Comparison of ENCODE assay signal across 8 cellular contexts in the genomic region with DNA sequence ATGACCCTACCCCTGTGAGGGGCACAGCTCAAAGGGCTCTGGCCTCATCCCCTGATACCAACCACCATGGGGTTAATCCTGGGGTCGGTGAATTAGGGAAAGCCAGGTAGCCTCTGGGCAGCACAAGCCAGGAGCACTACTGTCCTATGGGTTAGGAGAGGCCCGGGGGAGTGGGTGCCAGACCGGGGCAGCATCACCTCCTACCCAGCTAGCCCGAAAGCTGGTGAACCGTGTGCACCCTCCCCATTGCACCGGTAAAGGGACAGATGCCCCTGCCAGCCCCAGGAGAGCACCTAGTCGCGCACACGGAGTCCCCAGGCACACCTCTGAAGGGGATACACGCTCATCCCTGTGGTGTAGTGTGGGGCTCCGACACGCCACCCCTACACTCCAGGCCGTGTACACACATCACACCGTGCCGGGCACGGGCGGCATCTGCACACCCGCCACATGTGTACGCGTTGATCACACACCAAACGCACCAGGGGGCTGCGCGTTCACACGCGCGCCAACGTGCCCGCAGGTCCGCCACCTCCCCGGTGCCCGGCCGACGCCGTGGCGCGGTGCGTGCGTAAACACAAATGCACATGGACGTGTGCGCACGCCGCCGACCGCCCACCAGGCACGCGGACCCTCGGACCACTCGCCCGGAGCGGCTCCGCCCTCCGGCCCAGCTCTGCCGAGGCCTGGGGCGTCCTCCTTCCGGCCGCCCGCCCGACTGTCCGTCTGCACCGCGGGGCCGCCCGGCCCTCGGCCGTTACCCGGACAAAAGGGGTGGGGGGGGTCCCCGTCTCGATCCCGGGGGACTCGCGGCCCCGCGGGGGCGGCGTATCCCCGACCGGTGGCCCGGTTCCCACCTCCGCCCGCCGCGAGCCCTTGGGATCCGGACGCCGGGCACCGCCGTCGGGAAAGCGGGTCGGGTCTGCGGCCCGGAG. TPM values are rescaled to one million over a fixed set of nuclear protein-coding genes. Genes with fewer than 3 reads are reported as not detected.
DNase-seq lines count a peak whose midpoint lies in the region; ATAC-seq, FAIRE-seq and TF ChIP-seq lines count a peak whose summit lies in the region.

No MANE protein-coding gene starts in this region.

- no peaks in the 10 kb centered on the region for H3K27me3 Mint-ChIP-seq in stimulated activated memory B cell treated with anti-CD40 and anti-IgM and Interleukin-4, amounts not matched to agents 10 μg/mL and 1 μg/mL and 100 μg/mL, for 72 hours

- H2AFZ ChIP-seq in mammary epithelial cell (ENCODE audit: low read depth, low read length) (peak overlapping the region; percentile 93), HepG2 (ENCODE audit: low read length) (no peak overlapping the region)

- no peak for TF ChIP-seq RAD21 in HepG2 (CRISPR knock-in tag; IDR thresholded peaks at IDR 0.05)

- H3K4me1 ChIP-seq in SJSA1 (replicated peaks) (peaks cover 32% of the 10 kb centered on the region), mammary epithelial cell (ENCODE audit: insufficient read depth, low read length) (peaks cover 47% of the 10 kb centered on the region), HepG2 (ENCODE audit: insufficient read depth, low read length) (peaks cover 63% of the 10 kb centered on the region)

- H3K4me2 ChIP-seq in mammary epithelial cell (ENCODE audit: insufficient read depth, low read depth, low read length) = peak overlapping the region; percentile 98
- H3K4me2 ChIP-seq in HepG2 (ENCODE audit: low read depth, low read length) = peak overlapping the region; percentile 92

- no TSS peak for BruUV-seq in mammary epithelial cell (replicated peaks; lab: Mats Ljungman, UMichigan)
- BruUV-seq in HepG2 (replicated peaks; lab: Mats Ljungman, UMichigan) = TSS peak; percentile 54

- peak overlapping the region; percentile 72 for H3K4me3 Mint-ChIP-seq in stimulated activated memory B cell treated with anti-CD40 and anti-IgM and Interleukin-4, amounts not matched to agents 10 μg/mL and 1 μg/mL and 100 μg/mL, for 72 hours

- no peak for ATAC-seq in activated CD4-positive, CD25-positive, alpha-beta regulatory T cell treated with anti-CD3 and anti-CD28 coated beads, Interleukin-2, amount 50 U/mL, for 24 hours
- ATAC-seq in HepG2 = no peak; the same call in 2 of the 3 replicates
- ATAC-seq in stimulated activated memory B cell treated with anti-CD40 and anti-IgM and Interleukin-4, amounts not matched to agents 10 μg/mL and 1 μg/mL and 100 μg/mL, for 72 hours = peak; percentile 1
- ATAC-seq in HG02678 (IDR thresholded peaks at IDR 0.05; ENCODE audit: unreplicated experiment) = no peak

- no peaks in the 10 kb centered on the region for H3K9me3 Mint-ChIP-seq in stimulated activated memory B cell treated with anti-CD40 and anti-IgM and Interleukin-4, amounts not matched to agents 10 μg/mL and 1 μg/mL and 100 μg/mL, for 72 hours

- POLR2A ChIA-PET in HepG2 (lab: Yijun Ruan, JAX) = interaction anchor here (1.0 to 1.5 kb wide), 4 partner anchors 11 to 121 kb away, joined by 3 to 7 read pairs (median 3); a partner anchor contains a TSS

- no peak for TF ChIP-seq CTCF in mammary epithelial cell (conservative IDR thresholded peaks at IDR 0.05 in 1 of 2, IDR thresholded peaks at IDR 0.05 in 1 of 2; ENCODE audit: extremely low read depth in 1 of 2, insufficient read depth in 1 of 2, low read depth in 1 of 2, low read length in 2 of 2)
- TF ChIP-seq CTCF in HepG2 (CRISPR knock-in tag; IDR thresholded peaks at IDR 0.05) = peak; percentile 15; the same call in 1 of the 2 replicates

- H3K36me3 Mint-ChIP-seq in stimulated activated memory B cell treated with anti-CD40 and anti-IgM and Interleukin-4, amounts not matched to agents 10 μg/mL and 1 μg/mL and 100 μg/mL, for 72 hours = peaks cover under 1% of the 10 kb centered on the region

- H3K27ac Mint-ChIP-seq in stimulated activated memory B cell treated with anti-CD40 and anti-IgM and Interleukin-4, amounts not matched to agents 10 μg/mL and 1 μg/mL and 100 μg/mL, for 72 hours = peak overlapping the region; percentile 94

- H3K9ac ChIP-seq in mammary epithelial cell (ENCODE audit: insufficient read depth, low read length) = peak overlapping the region; percentile 73
- H3K9ac ChIP-seq in HepG2 (ENCODE audit: insufficient read depth, low read depth, low read length) = peak overlapping the region; percentile 98

- H3K9me3 ChIP-seq in SJSA1 (replicated peaks) = peaks cover 4% of the 10 kb centered on the region; the same call in 1 of the 2 replicates
- no peaks in the 10 kb centered on the region for H3K9me3 ChIP-seq in mammary epithelial cell (replicated peaks; ENCODE audit: insufficient read depth, low read length)
- H3K9me3 ChIP-seq in HepG2 (ENCODE audit: low read length) = no peaks in the 10 kb centered on the region

- peaks cover 43% of the 10 kb centered on the region for H3K4me1 Mint-ChIP-seq in stimulated activated memory B cell treated with anti-CD40 and anti-IgM and Interleukin-4, amounts not matched to agents 10 μg/mL and 1 μg/mL and 100 μg/mL, for 72 hours

- CTCF ChIA-PET in mammary epithelial cell (lab: Charles Lee; ENCODE audit: low non-redundant PET) (no interaction called here), HepG2 (lab: Yijun Ruan, JAX; ENCODE audit: low intra/inter-chr PET ratio, low total read pairs) (no interaction called here)

- H3K36me3 ChIP-seq in SJSA1 = peaks cover 23% of the 10 kb centered on the region
- H3K36me3 ChIP-seq in mammary epithelial cell (ENCODE audit: insufficient read depth, low read length) = no peaks in the 10 kb centered on the region
- peaks cover 5 to 20% of the 10 kb centered on the region in 2 experiments; a peak in 2 of 5 replicates for H3K36me3 ChIP-seq in HepG2 (replicated peaks in 1 of 2; ENCODE audit: control insufficient read depth in 1 of 2, insufficient read depth in 2 of 2, low read length in 2 of 2)

- no peaks in the 10 kb centered on the region for H3K27me3 ChIP-seq in SJSA1 (replicated peaks)
- H3K27me3 ChIP-seq in mammary epithelial cell (ENCODE audit: insufficient read depth, low read length) = no peaks in the 10 kb centered on the region
- no peaks in the 10 kb centered on the region; a peak in 1 of 5 replicates for H3K27me3 ChIP-seq in HepG2 (ENCODE audit: control insufficient read depth in 1 of 2, insufficient read depth in 2 of 2, low read length in 2 of 2)

- H3K27ac ChIP-seq in SJSA1 (peak overlapping the region; percentile 66), mammary epithelial cell (ENCODE audit: insufficient read depth, low read depth, low read length) (peak overlapping the region; percentile 53), HepG2 (ENCODE audit: extremely low read length, insufficient read depth, low read length) (peak overlapping the region; percentile 75)

- intact Hi-C loops in mammary epithelial cell (cut with micrococcal nuclease) (loop anchor here (1.0 to 10.0 kb wide), 2 partner anchors 79 to 189 kb away; a partner anchor contains a TSS), HepG2 (cut with micrococcal nuclease; ENCODE audit: unreplicated experiment) (loop anchor here (10.0 kb wide), 1 partner anchor 341 kb away; a partner anchor contains a TSS)

- WGBS in mammary epithelial cell (ENCODE audit: low coverage, missing lambda C conversion rate) = 5% methylated on average over 41 of the region's 92 CpGs
- 0% methylated on average over 16 of the region's 92 CpGs for WGBS in HepG2 (ENCODE audit: low lambda C conversion rate)

- H3K79me2 ChIP-seq in mammary epithelial cell (ENCODE audit: insufficient read depth, low read length) = peaks cover 47% of the 10 kb centered on the region
- H3K79me2 ChIP-seq in HepG2 (ENCODE audit: insufficient read depth, low read length) = peaks cover 38% of the 10 kb centered on the region

- dilution Hi-C loops in mammary epithelial cell (cut with HindIII; ENCODE audit: low sequenced_read_pairs) = loop anchor here (5.0 kb wide), 2 partner anchors 48 to 88 kb away; no protein-coding TSS in a partner anchor

- in situ Hi-C loops in mammary epithelial cell (cut with MboI; ENCODE audit: low sequenced_read_pairs in 2 of 2) (no loop called here), HepG2 (cut with HindIII; ENCODE audit: extremely low pct_ligation_motif_present, low pct_unique_long_range_greater_than_20kb) (no loop called here)

- H3K4me3 ChIP-seq in SJSA1 (peak overlapping the region; percentile 97), mammary epithelial cell (replicated peaks in 1 of 3; ENCODE audit: insufficient read depth in 1 of 3, low read depth in 2 of 3, low read length in 3 of 3) (peak overlapping the region; percentile 55 to 92 (median 83)), HepG2 (replicated peaks in 1 of 3; ENCODE audit: insufficient read depth in 1 of 3, low read depth in 2 of 3, low read length in 3 of 3) (peak overlapping the region; percentile 73 to 97 (median 88))

- no peak for FAIRE-seq in HepG2 (lab: Jason Lieb, UNC)

- peak; percentile 55 for DNase-seq in activated CD4-positive, CD25-positive, alpha-beta regulatory T cell treated with anti-CD3 and anti-CD28 coated beads, Interleukin-2, amount 50 U/mL, for 72 hours
- DNase-seq in SJSA1 (ENCODE audit: low read depth in 1 of 2, low spot score in 2 of 2) (peak in 1 of 2 experiments; percentile 27), mammary epithelial cell (peak; percentile 23), HepG2 (ENCODE audit: low spot score) (peak; percentile 42), superior temporal gyrus (ENCODE audit: extremely low spot score) (no peak)

- H4K20me1 ChIP-seq in mammary epithelial cell (ENCODE audit: insufficient read depth, low read length) = no peaks in the 10 kb centered on the region
- peaks cover 31% of the 10 kb centered on the region; the same call in 1 of the 2 replicates for H4K20me1 ChIP-seq in HepG2 (ENCODE audit: insufficient read depth, low read length)

- TF ChIP-seq EP300 in HepG2 (IDR thresholded peaks at IDR 0.05; ENCODE audit: low read depth in 2 of 2, low read length in 2 of 2) (no peak), HepG2 (CRISPR knock-in tag; IDR thresholded peaks at IDR 0.05; ENCODE audit: borderline replicate concordance) (no peak)

- TF ChIP-seq POLR2A in HepG2 (IDR thresholded peaks at IDR 0.05; ENCODE audit: insufficient read depth in 1 of 2, low read depth in 2 of 2, low read length in 2 of 2) = 0 out of 4 replicates have a peak, but pooled peaks of 1 of the 2 experiments have one; percentile 43

RNA-seq across cellular contexts. Expression of a gene that starts 0.8 kb away (rescaled TPM):
- 6.1 and 9.6 TPM in 2 replicates for total RNA-seq in SJSA1 (2014; rRNA removed; shearing (Covaris generic))
- 10 to 100 TPM in 1 of 2 donors, 1 to 10 TPM in 1; 8.0 to 29.8 TPM for total RNA-seq in mammary epithelial cell
- 7.2 TPM for polyA plus RNA-seq in mammary epithelial cell
- polyA minus RNA-seq in mammary epithelial cell = 4.4 TPM
- total RNA-seq in HepG2 (2016; rRNA removed; fragmentation: Illumina TruSeq; extraction: Trizol) = 3.3 and 6.8 TPM in 2 replicates
- 4.8 and 5.6 TPM in 2 replicates for total RNA-seq in HepG2 (2016; cell fraction: cytosol; rRNA removed; fragmentation: Illumina TruSeq; extraction: Trizol; ENCODE audit: low read depth)
- 3.5 and 7.2 TPM in 2 replicates for total RNA-seq in HepG2 (2016; cell fraction: insoluble cytoplasmic fraction; rRNA removed; fragmentation: Illumina TruSeq; extraction: Trizol)
- total RNA-seq in HepG2 (2016; cell fraction: membrane; rRNA removed; fragmentation: Illumina TruSeq; extraction: Trizol) = 8.2 and 9.8 TPM in 2 replicates
- total RNA-seq in HepG2 (2016; cell fraction: nucleus; rRNA removed; fragmentation: Illumina TruSeq; extraction: Trizol) = 5.1 and 5.7 TPM in 2 replicates
- 12.3 and 16.6 TPM in 2 replicates for polyA plus RNA-seq in HepG2 (2011; rRNA removed)
- 4.3 and 9.4 TPM in 2 replicates for polyA plus RNA-seq in HepG2 (2011; cell fraction: cytosol; rRNA removed)
- 78.3 and 112 TPM in 2 replicates for polyA plus RNA-seq in HepG2 (2011; cell fraction: nucleus; rRNA removed)
- polyA plus RNA-seq in HepG2 (2012) = 16.2 and 21.4 TPM in 2 replicates
- polyA plus RNA-seq in HepG2 (2016; cell fraction: cytosol; fragmentation: Illumina TruSeq; extraction: Trizol; ENCODE audit: low read depth) = 15.8 and 19.4 TPM in 2 replicates
- polyA plus RNA-seq in HepG2 (2016; cell fraction: insoluble cytoplasmic fraction; fragmentation: Illumina TruSeq; extraction: Trizol; ENCODE audit: low read depth) = 11.4 and 12.9 TPM in 2 replicates
- polyA plus RNA-seq in HepG2 (2016; cell fraction: membrane; fragmentation: Illumina TruSeq; extraction: Trizol; ENCODE audit: low read depth) = 21.1 and 23.4 TPM in 2 replicates
- 30.5 and 32.7 TPM in 2 replicates for polyA plus RNA-seq in HepG2 (2016; cell fraction: nucleus; fragmentation: Illumina TruSeq; extraction: Trizol; ENCODE audit: insufficient read depth, low read depth)
- 9.9 and 17.0 TPM in 2 replicates for polyA minus RNA-seq in HepG2 (2011; rRNA and poly(A)+ RNA removed; ENCODE audit: low replicate concordance)
- 8.7 and 11.7 TPM in 2 replicates for polyA minus RNA-seq in HepG2 (2011; cell fraction: cytosol; rRNA and poly(A)+ RNA removed)
- 23.5 and 25.2 TPM in 2 replicates for polyA minus RNA-seq in HepG2 (2011; cell fraction: nucleus; rRNA and poly(A)+ RNA removed)

RNA-seq across cellular contexts. Expression of a gene that starts 10.7 kb away (rescaled TPM):
- 9.1 and 15.0 TPM in 2 replicates for total RNA-seq in SJSA1 (2014; rRNA removed; shearing (Covaris generic))
- total RNA-seq in mammary epithelial cell = 10 to 100 TPM; 34.2 to 64.8 TPM
- 8.2 TPM for polyA plus RNA-seq in mammary epithelial cell
- polyA minus RNA-seq in mammary epithelial cell = 27.9 TPM
- 11.9 and 14.8 TPM in 2 replicates for total RNA-seq in HepG2 (2016; rRNA removed; fragmentation: Illumina TruSeq; extraction: Trizol)
- total RNA-seq in HepG2 (2016; cell fraction: cytosol; rRNA removed; fragmentation: Illumina TruSeq; extraction: Trizol; ENCODE audit: low read depth) = 6.7 and 12.0 TPM in 2 replicates
- total RNA-seq in HepG2 (2016; cell fraction: insoluble cytoplasmic fraction; rRNA removed; fragmentation: Illumina TruSeq; extraction: Trizol) = 13.0 and 13.6 TPM in 2 replicates
- 14.0 and 16.7 TPM in 2 replicates for total RNA-seq in HepG2 (2016; cell fraction: membrane; rRNA removed; fragmentation: Illumina TruSeq; extraction: Trizol)
- 17.0 and 22.2 TPM in 2 replicates for total RNA-seq in HepG2 (2016; cell fraction: nucleus; rRNA removed; fragmentation: Illumina TruSeq; extraction: Trizol)
- 11.6 and 12.6 TPM in 2 replicates for polyA plus RNA-seq in HepG2 (2011; rRNA removed)
- polyA plus RNA-seq in HepG2 (2011; cell fraction: cytosol; rRNA removed) = 4.9 and 6.2 TPM in 2 replicates
- 87.1 and 98.5 TPM in 2 replicates for polyA plus RNA-seq in HepG2 (2011; cell fraction: nucleus; rRNA removed)
- polyA plus RNA-seq in HepG2 (2012) = 31.8 and 31.9 TPM in 2 replicates
- 3.9 and 4.3 TPM in 2 replicates for polyA plus RNA-seq in HepG2 (2016; cell fraction: cytosol; fragmentation: Illumina TruSeq; extraction: Trizol; ENCODE audit: low read depth)
- 22.5 and 31.3 TPM in 2 replicates for polyA plus RNA-seq in HepG2 (2016; cell fraction: insoluble cytoplasmic fraction; fragmentation: Illumina TruSeq; extraction: Trizol; ENCODE audit: low read depth)
- polyA plus RNA-seq in HepG2 (2016; cell fraction: membrane; fragmentation: Illumina TruSeq; extraction: Trizol; ENCODE audit: low read depth) = 11.4 and 11.5 TPM in 2 replicates
- 54.4 and 55.4 TPM in 2 replicates for polyA plus RNA-seq in HepG2 (2016; cell fraction: nucleus; fragmentation: Illumina TruSeq; extraction: Trizol; ENCODE audit: insufficient read depth, low read depth)
- 12.5 and 23.7 TPM in 2 replicates for polyA minus RNA-seq in HepG2 (2011; rRNA and poly(A)+ RNA removed; ENCODE audit: low replicate concordance)
- 16.2 and 19.1 TPM in 2 replicates for polyA minus RNA-seq in HepG2 (2011; cell fraction: cytosol; rRNA and poly(A)+ RNA removed)
- 26.4 and 28.5 TPM in 2 replicates for polyA minus RNA-seq in HepG2 (2011; cell fraction: nucleus; rRNA and poly(A)+ RNA removed)

RNA-seq across cellular contexts. Expression of a gene that starts 57.8 kb away (rescaled TPM):
- total RNA-seq in SJSA1 (2014; rRNA removed; shearing (Covaris generic)) = not detected in 2 replicates
- total RNA-seq in mammary epithelial cell (under 1 TPM in 1 of 2 donors, not detected in 1; 0.17 TPM), HepG2 (2016; rRNA removed; fragmentation: Illumina TruSeq; extraction: Trizol) (not detected in 2 replicates)
- polyA plus RNA-seq in mammary epithelial cell (not detected), HepG2 (2011; rRNA removed) (0.03 TPM in 2 replicates)
- not detected for polyA minus RNA-seq in mammary epithelial cell
- total RNA-seq in HepG2 (2016; cell fraction: cytosol; rRNA removed; fragmentation: Illumina TruSeq; extraction: Trizol; ENCODE audit: low read depth) = not detected in 2 replicates
- total RNA-seq in HepG2 (2016; cell fraction: insoluble cytoplasmic fraction; rRNA removed; fragmentation: Illumina TruSeq; extraction: Trizol) = 0.02 TPM in 1 of 2 replicates, not detected in the other
- 0.06 TPM in 1 of 2 replicates, not detected in the other for total RNA-seq in HepG2 (2016; cell fraction: membrane; rRNA removed; fragmentation: Illumina TruSeq; extraction: Trizol)
- total RNA-seq in HepG2 (2016; cell fraction: nucleus; rRNA removed; fragmentation: Illumina TruSeq; extraction: Trizol) = not detected in 2 replicates
- polyA plus RNA-seq in HepG2 (2011; cell fraction: cytosol; rRNA removed) = 0.01 and 0.03 TPM in 2 replicates
- 0.09 and 0.10 TPM in 2 replicates for polyA plus RNA-seq in HepG2 (2011; cell fraction: nucleus; rRNA removed)
- polyA plus RNA-seq in HepG2 (2012) = 0.07 and 0.08 TPM in 2 replicates
- not detected in 2 replicates for polyA plus RNA-seq in HepG2 (2016; cell fraction: cytosol; fragmentation: Illumina TruSeq; extraction: Trizol; ENCODE audit: low read depth)
- polyA plus RNA-seq in HepG2 (2016; cell fraction: insoluble cytoplasmic fraction; fragmentation: Illumina TruSeq; extraction: Trizol; ENCODE audit: low read depth) = not detected in 2 replicates
- polyA plus RNA-seq in HepG2 (2016; cell fraction: membrane; fragmentation: Illumina TruSeq; extraction: Trizol; ENCODE audit: low read depth) = not detected in 2 replicates
- polyA plus RNA-seq in HepG2 (2016; cell fraction: nucleus; fragmentation: Illumina TruSeq; extraction: Trizol; ENCODE audit: insufficient read depth, low read depth) = 0.15 TPM in 1 of 2 replicates, not detected in the other
- polyA minus RNA-seq in HepG2 (2011; rRNA and poly(A)+ RNA removed; ENCODE audit: low replicate concordance) = 0.24 TPM in 1 of 2 replicates, not detected in the other
- polyA minus RNA-seq in HepG2 (2011; cell fraction: cytosol; rRNA and poly(A)+ RNA removed) = not detected in 2 replicates
- not detected in 2 replicates for polyA minus RNA-seq in HepG2 (2011; cell fraction: nucleus; rRNA and poly(A)+ RNA removed)
